10 cellular contexts compared by ENCODE assay signal in the genomic region with DNA sequence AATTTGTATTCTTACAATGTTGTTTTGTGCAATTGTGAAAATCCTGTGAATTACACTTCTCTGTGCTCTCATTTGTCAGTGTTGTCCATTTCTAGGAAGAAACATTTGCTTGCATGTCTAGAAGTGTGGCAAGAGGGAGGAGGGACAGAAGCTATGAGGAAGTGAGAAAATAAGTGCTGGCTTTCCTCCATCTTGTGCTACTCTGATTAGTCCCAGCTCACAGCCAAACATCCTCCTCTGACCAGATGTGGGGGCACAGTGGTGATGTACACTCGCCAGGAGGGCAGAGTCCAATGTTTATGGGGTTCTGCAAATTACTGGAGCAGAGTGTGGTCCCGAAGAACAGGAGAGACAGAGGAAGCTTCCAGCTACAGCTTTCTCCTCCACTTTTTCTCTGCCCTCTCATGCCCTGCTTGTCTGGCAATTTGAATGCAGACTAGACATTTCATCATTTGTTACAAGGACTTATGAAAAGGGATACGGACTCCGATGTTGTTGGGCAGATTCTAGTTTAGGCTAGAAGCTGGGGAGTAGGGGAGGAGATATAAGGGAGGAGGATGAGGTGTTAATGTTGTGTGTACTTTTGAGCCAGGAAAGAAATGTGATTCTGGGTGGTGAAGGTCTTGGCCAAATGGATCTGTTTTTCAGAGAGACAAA.
DNase-seq lines count a peak whose midpoint lies in the region; ATAC-seq and TF ChIP-seq lines count a peak whose summit lies in the region.
"Had no signal": no experiment of that assay in that cellular context is flagged by ENCODE, and none has a peak within 500 bp of the region (broad histone marks: within the 10 kb centered on the region; RNA-seq: fewer than 3 reads in every experiment).

No MANE protein-coding gene starts in this region.

- no peaks in the 10 kb centered on the region for H3K36me3 ChIP-seq in colonic mucosa
- H3K36me3 ChIP-seq in ovary = no peaks in the 10 kb centered on the region

- ATAC-seq in HG03469 (IDR thresholded peaks at IDR 0.05; ENCODE audit: unreplicated experiment) = peak; percentile 60
- ATAC-seq: Panc1 had no signal

- no peaks in the 10 kb centered on the region for H3K27me3 ChIP-seq in colonic mucosa
- no peaks in the 10 kb centered on the region for H3K27me3 ChIP-seq in ovary

- H3K9me3 ChIP-seq in colonic mucosa (no peaks in the 10 kb centered on the region), ovary (no peaks in the 10 kb centered on the region)

- intact Hi-C loops in colonic mucosa (cut with DNase I) (no loop called here), ovary (cut with DNase I) (no loop called here)

- TF ChIP-seq EP300 in ovary (IDR thresholded peaks at IDR 0.05) = no peak

- H3K9ac ChIP-seq in colonic mucosa (ENCODE audit: low read depth in 2 of 2, low read length in 2 of 2) = no peak overlapping the region

- DNase-seq in DMS53 (lab: John Stamatoyannopoulos, UW) (peak; percentile 9), DMS53 treated with DMSO at 0.1 percent for 48 hours (lab: John Stamatoyannopoulos, UW; ENCODE audit: unreplicated experiment) (no peak), colonic mucosa (peak; percentile 40), superior temporal gyrus (ENCODE audit: extremely low spot score) (peak; percentile 19), ovary (no peak), AG08396 (ENCODE audit: low spot score) (no peak), T-helper 1 cell (no peak)

- H3K4me1 ChIP-seq in colonic mucosa (no peaks in the 10 kb centered on the region), ovary (ENCODE audit: insufficient read depth) (no peaks in the 10 kb centered on the region)

- H3K27ac ChIP-seq in colonic mucosa (peak overlapping the region; percentile 2), ovary (no peak overlapping the region)
- H3K27ac ChIP-seq: 22Rv1 had no signal

- H3K4me3 ChIP-seq in colonic mucosa = no peak overlapping the region
- no peak overlapping the region for H3K4me3 ChIP-seq in ovary

- 4 to 21% (median 9%) methylated on average over 4 of the region's 4 CpGs for WGBS in ovary, 3 donors

- no peak for TF ChIP-seq POLR2A in ovary (IDR thresholded peaks at IDR 0.05)

- TF ChIP-seq CTCF in colonic mucosa (IDR thresholded peaks at IDR 0.05) (no peak), ovary (IDR thresholded peaks at IDR 0.05) (no peak)

Comparison
In these comparisons a context has a peak if more than half of its experiments do, and no peak if none do; other contexts are left out.
1. DNase-seq: peak in DMS53 (single experiment), colonic mucosa (single experiment) and superior temporal gyrus (single experiment); none in DMS53 treated with DMSO at 0.1 percent for 48 hours (single experiment), ovary (0 of 5), AG08396 (single experiment) and T-helper 1 cell (0 of 5).